In genomic region chr1:11792106-11792505, GRCh38 we compare ENCODE assay signal across 15 cellular contexts. TPM values are rescaled to one million over a fixed set of nuclear protein-coding genes. Genes with fewer than 3 reads are reported as not detected.
DNase-seq lines count a peak whose midpoint lies in the region; ATAC-seq and TF ChIP-seq lines count a peak whose summit lies in the region.
"Had no signal": no experiment of that assay in that cellular context is flagged by ENCODE, and none has a peak within 500 bp of the region (broad histone marks: within the 10 kb centered on the region; RNA-seq: fewer than 3 reads in every experiment).

No MANE protein-coding gene starts in this region.

- H3K27me3 ChIP-seq in CD8-positive, alpha-beta memory T cell (ENCODE audit: insufficient read depth, low read length, poor library complexity, severe bottlenecking): no peaks in the 10 kb centered on the region
- no peaks in the 10 kb centered on the region for H3K27me3 ChIP-seq in gastrocnemius medialis

- H3K4me3 ChIP-seq in CD8-positive, alpha-beta memory T cell (ENCODE audit: low read length): no peak overlapping the region
- no peak overlapping the region for H3K4me3 ChIP-seq in gastrocnemius medialis

- no peak overlapping the region for H3K4me3 Mint-ChIP-seq in CD8-positive, alpha-beta memory T cell
- no peak overlapping the region for H3K4me3 Mint-ChIP-seq in effector memory CD8-positive, alpha-beta T cell

- no peak for TF ChIP-seq CTCF in gastrocnemius medialis (IDR thresholded peaks at IDR 0.05 in 4 of 5, conservative IDR thresholded peaks at IDR 0.05 in 1 of 5)

- no peaks in the 10 kb centered on the region for H3K9me3 Mint-ChIP-seq in CD8-positive, alpha-beta memory T cell
- no peaks in the 10 kb centered on the region for H3K9me3 Mint-ChIP-seq in effector memory CD8-positive, alpha-beta T cell

- peak overlapping the region; percentile 33 for H3K27ac ChIP-seq in CD8-positive, alpha-beta memory T cell (ENCODE audit: low read depth, low read length)
- peak overlapping the region; percentile 90 to 99 (median 97) for H3K27ac ChIP-seq in gastrocnemius medialis

- POLR2A ChIA-PET in CD8-positive, alpha-beta memory T cell (lab: Charles Lee): no interaction called here

- H3K27ac Mint-ChIP-seq in CD8-positive, alpha-beta memory T cell: peak overlapping the region in 3 of 8 donors; percentile 38 to 70 (median 58)
- H3K27ac Mint-ChIP-seq in effector memory CD8-positive, alpha-beta T cell: peak overlapping the region in 1 of 2 donors; percentile 44

- CTCF ChIA-PET in CD8-positive, alpha-beta memory T cell (lab: Charles Lee): no interaction called here

- intact Hi-C loops in left ventricle myocardium superior (cut with micrococcal nuclease): no loop called here
- intact Hi-C loops in gastrocnemius medialis (cut with DNase I; ENCODE audit: low total_unique reads): loop anchor here (1.0 kb wide), 1 partner anchor 10 kb away; no protein-coding TSS in a partner anchor

- TF ChIP-seq POLR2A in gastrocnemius medialis (IDR thresholded peaks at IDR 0.05): no peak

- no peaks in the 10 kb centered on the region for H3K27me3 Mint-ChIP-seq in CD8-positive, alpha-beta memory T cell
- no peaks in the 10 kb centered on the region for H3K27me3 Mint-ChIP-seq in effector memory CD8-positive, alpha-beta T cell

- H3K4me1 ChIP-seq in CD8-positive, alpha-beta memory T cell (ENCODE audit: insufficient read depth, low read length): peaks cover 2% of the 10 kb centered on the region
- H3K4me1 ChIP-seq in gastrocnemius medialis: peaks cover 55 to 75% of the 10 kb centered on the region in 2 donors

- no peaks in the 10 kb centered on the region for H3K9me3 ChIP-seq in CD8-positive, alpha-beta memory T cell (ENCODE audit: low read length)
- H3K9me3 ChIP-seq in gastrocnemius medialis: no peaks in the 10 kb centered on the region

- ATAC-seq in left ventricle myocardium superior (peak; percentile 40), gastrocnemius medialis (no peak), SK-N-SH treated with all-trans-retinoic acid at 6 μM for 48 hours (no peak), GM21576 (IDR thresholded peaks at IDR 0.05; ENCODE audit: unreplicated experiment) (no peak), GM21381 (IDR thresholded peaks at IDR 0.05; ENCODE audit: unreplicated experiment) (no peak)
- ATAC-seq in effector memory CD8-positive, alpha-beta T cell (replicated peaks): no peak

- in situ Hi-C loops in gastrocnemius medialis (cut with MboI; ENCODE audit: low sequenced_read_pairs in 4 of 4): no loop called here

- H3K4me1 Mint-ChIP-seq in CD8-positive, alpha-beta memory T cell: peaks cover 0 to 2% (median 0%) of the 10 kb centered on the region in 3 donors
- peaks cover 5 to 6% of the 10 kb centered on the region in 2 donors for H3K4me1 Mint-ChIP-seq in effector memory CD8-positive, alpha-beta T cell (ENCODE audit: low read depth in 2 of 2)

- peaks cover 16% of the 10 kb centered on the region for H3K36me3 ChIP-seq in CD8-positive, alpha-beta memory T cell (ENCODE audit: insufficient read depth, low read length)
- peaks cover 0 to 41% of the 10 kb centered on the region in 2 donors for H3K36me3 ChIP-seq in gastrocnemius medialis

- DNase-seq in CD8-positive, alpha-beta memory T cell: no peak
- peak; percentile 32 for DNase-seq in amniotic epithelial cell (ENCODE audit: low read depth)
- peak; percentile 79 for DNase-seq in left ventricle myocardium superior
- peak in 1 of 2 donors; percentile 43 for DNase-seq in gastrocnemius medialis
- no peak for DNase-seq in effector memory CD8-positive, alpha-beta T cell
- DNase-seq: activated CD4-positive, alpha-beta T cell treated with anti-CD3 and anti-CD28 coated beads, Interleukin-2, amount 50 U/mL, for 1 hour; anterior cingulate cortex; GF-D8; GOT3; NCI-H446; stimulated activated naive CD4-positive, alpha-beta T cell treated with Interleukin-2 at 50 U/mL for 16 hours had no signal

- H3K36me3 Mint-ChIP-seq in CD8-positive, alpha-beta memory T cell: peaks cover 0 to 66% (median 14%) of the 10 kb centered on the region in 3 donors
- H3K36me3 Mint-ChIP-seq in effector memory CD8-positive, alpha-beta T cell (ENCODE audit: insufficient read depth): peaks cover 24% of the 10 kb centered on the region

TF ChIP-seq in SK-N-SH treated with all-trans-retinoic acid at 6 μM for 48 hours, 23 proteins besides CTCF, POLR2A, EP300 and RAD21 (continues in another document):
- TF ChIP-seq ZFP30 (CRISPR knock-in tag; IDR thresholded peaks at IDR 0.05) (no peak), ZNF8 (CRISPR knock-in tag; IDR thresholded peaks at IDR 0.05) (no peak), ESRRG (CRISPR knock-in tag; IDR thresholded peaks at IDR 0.05) (no peak), PPARA (CRISPR knock-in tag; IDR thresholded peaks at IDR 0.05; ENCODE audit: borderline replicate concordance) (no peak), PATZ1 (CRISPR knock-in tag; IDR thresholded peaks at IDR 0.05; ENCODE audit: borderline replicate concordance) (no peak), OSR1 (CRISPR knock-in tag; IDR thresholded peaks at IDR 0.05) (no peak), CREB5 (CRISPR knock-in tag; IDR thresholded peaks at IDR 0.05; ENCODE audit: low read depth) (no peak), ZC3H10 (CRISPR knock-in tag; IDR thresholded peaks at IDR 0.05) (no peak), GLIS3 (CRISPR knock-in tag; IDR thresholded peaks at IDR 0.05) (no peak), BACH2 (CRISPR knock-in tag; IDR thresholded peaks at IDR 0.05; ENCODE audit: borderline replicate concordance) (no peak), SNAI2 (CRISPR knock-in tag; IDR thresholded peaks at IDR 0.05) (no peak)
- TF ChIP-seq, protein P1, sequence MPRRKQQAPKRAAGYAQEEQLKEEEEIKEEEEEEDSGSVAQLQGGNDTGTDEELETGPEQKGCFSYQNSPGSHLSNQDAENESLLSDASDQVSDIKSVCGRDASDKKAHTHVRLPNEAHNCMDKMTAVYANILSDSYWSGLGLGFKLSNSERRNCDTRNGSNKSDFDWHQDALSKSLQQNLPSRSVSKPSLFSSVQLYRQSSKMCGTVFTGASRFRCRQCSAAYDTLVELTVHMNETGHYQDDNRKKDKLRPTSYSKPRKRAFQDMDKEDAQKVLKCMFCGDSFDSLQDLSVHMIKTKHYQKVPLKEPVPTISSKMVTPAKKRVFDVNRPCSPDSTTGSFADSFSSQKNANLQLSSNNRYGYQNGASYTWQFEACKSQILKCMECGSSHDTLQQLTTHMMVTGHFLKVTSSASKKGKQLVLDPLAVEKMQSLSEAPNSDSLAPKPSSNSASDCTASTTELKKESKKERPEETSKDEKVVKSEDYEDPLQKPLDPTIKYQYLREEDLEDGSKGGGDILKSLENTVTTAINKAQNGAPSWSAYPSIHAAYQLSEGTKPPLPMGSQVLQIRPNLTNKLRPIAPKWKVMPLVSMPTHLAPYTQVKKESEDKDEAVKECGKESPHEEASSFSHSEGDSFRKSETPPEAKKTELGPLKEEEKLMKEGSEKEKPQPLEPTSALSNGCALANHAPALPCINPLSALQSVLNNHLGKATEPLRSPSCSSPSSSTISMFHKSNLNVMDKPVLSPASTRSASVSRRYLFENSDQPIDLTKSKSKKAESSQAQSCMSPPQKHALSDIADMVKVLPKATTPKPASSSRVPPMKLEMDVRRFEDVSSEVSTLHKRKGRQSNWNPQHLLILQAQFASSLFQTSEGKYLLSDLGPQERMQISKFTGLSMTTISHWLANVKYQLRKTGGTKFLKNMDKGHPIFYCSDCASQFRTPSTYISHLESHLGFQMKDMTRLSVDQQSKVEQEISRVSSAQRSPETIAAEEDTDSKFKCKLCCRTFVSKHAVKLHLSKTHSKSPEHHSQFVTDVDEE (CRISPR knock-in tag; IDR thresholded peaks at IDR 0.05): no peak

RNA-seq across cellular contexts. Expression of gene MTHFR, which starts 13.7 kb away (rescaled TPM):
- total RNA-seq in CD8-positive, alpha-beta memory T cell: 10 to 100 TPM; 13.5 to 16.3 TPM
- polyA plus RNA-seq in CD8-positive, alpha-beta memory T cell: 10.0 TPM
- total RNA-seq in left ventricle myocardium superior (37.9 TPM), gastrocnemius medialis (10 to 100 TPM; 10.2 to 24.7 (median 18.1) TPM)

RNA-seq across cellular contexts. Expression of gene CLCN6, which starts 13.9 kb away (rescaled TPM):
- total RNA-seq in CD8-positive, alpha-beta memory T cell: 1 to 10 TPM; 8.9 to 9.3 TPM
- 1.7 TPM for polyA plus RNA-seq in CD8-positive, alpha-beta memory T cell
- total RNA-seq in left ventricle myocardium superior (15.4 TPM), gastrocnemius medialis (10 to 100 TPM in 1 of 4 donors, 1 to 10 TPM in 3; 7.1 to 11.9 (median 9.5) TPM)

RNA-seq across cellular contexts. Expression of gene C1orf167, which starts 30.1 kb away (rescaled TPM):
- total RNA-seq in CD8-positive, alpha-beta memory T cell: not detected
- 0.81 TPM for polyA plus RNA-seq in CD8-positive, alpha-beta memory T cell
- 2.1 TPM for total RNA-seq in left ventricle myocardium superior
- 1 to 10 TPM in 1 of 4 donors, under 1 TPM in 1, not detected in 2; 1.00 to 1.4 TPM for total RNA-seq in gastrocnemius medialis

RNA-seq across cellular contexts. Expression of gene NPPA, which starts 55.5 kb away (rescaled TPM):
- total RNA-seq in CD8-positive, alpha-beta memory T cell: not detected
- not detected for polyA plus RNA-seq in CD8-positive, alpha-beta memory T cell
- total RNA-seq in left ventricle myocardium superior (5.5 TPM), gastrocnemius medialis (1 to 10 TPM in 2 of 4 donors, under 1 TPM in 1, not detected in 1; 0.53 to 4.2 (median 1.9) TPM)
- total RNA-seq: lower leg skin had no signal

RNA-seq across cellular contexts. Expression of gene AGTRAP, which starts 56.2 kb away (rescaled TPM):
- total RNA-seq in CD8-positive, alpha-beta memory T cell: 10 to 100 TPM in 1 of 2 experiments, 1 to 10 TPM in 1; 9.7 to 10.6 TPM
- polyA plus RNA-seq in CD8-positive, alpha-beta memory T cell: 103 TPM
- total RNA-seq in left ventricle myocardium superior: 13.4 TPM
- total RNA-seq in gastrocnemius medialis: 100 to 1,000 TPM in 2 of 4 donors, 10 to 100 TPM in 2; 37.8 to 144 (median 103) TPM

Comparison
In these comparisons a context has a peak if more than half of its experiments do, and no peak if none do; other contexts are left out.
1. DNase-seq: peak in amniotic epithelial cell (single experiment) and left ventricle myocardium superior (single experiment); none in CD8-positive, alpha-beta memory T cell (0 of 5) and effector memory CD8-positive, alpha-beta T cell (0 of 3).